In the genomic region with DNA sequence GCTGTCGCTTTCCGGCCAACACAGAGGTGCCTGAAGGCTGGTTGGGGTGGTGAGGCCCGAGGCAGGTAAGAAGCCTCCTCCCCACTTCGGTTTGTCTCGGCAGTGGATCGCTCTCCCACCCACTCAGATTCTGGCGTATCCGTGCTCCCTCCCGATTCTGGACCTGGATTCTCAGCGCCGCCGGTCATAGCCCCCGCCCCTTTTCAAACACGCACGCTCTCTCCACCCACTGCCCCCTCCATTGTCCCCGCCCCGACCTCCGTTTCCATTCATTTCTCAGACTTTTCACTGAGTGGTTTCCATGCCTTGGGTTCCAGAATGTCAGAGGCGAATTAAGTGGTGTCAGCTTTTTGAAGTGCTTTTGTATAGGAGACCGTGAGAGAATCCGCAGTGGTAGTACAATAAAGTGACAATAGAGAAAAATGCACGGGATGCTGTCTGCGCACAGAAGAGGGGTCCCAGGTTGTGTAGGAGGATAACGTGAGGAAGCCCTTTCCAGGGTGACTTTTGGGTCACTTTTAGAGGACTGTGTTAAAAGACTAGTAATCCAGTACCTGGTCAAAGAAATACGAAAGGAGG, we compare ENCODE assay signal across 1 cellular context.
TF ChIP-seq lines count a peak whose summit lies in the region.

A gene (plus strand): TSS at position 4 of the 579 bp plus-strand sequence. CDS start 21,221 bp downstream, outside the sequence.

TF ChIP-seq in HepG2, 621 proteins besides CTCF, POLR2A, EP300 and RAD21 (continued from another document and continues in another):
- TF ChIP-seq, protein P1, sequence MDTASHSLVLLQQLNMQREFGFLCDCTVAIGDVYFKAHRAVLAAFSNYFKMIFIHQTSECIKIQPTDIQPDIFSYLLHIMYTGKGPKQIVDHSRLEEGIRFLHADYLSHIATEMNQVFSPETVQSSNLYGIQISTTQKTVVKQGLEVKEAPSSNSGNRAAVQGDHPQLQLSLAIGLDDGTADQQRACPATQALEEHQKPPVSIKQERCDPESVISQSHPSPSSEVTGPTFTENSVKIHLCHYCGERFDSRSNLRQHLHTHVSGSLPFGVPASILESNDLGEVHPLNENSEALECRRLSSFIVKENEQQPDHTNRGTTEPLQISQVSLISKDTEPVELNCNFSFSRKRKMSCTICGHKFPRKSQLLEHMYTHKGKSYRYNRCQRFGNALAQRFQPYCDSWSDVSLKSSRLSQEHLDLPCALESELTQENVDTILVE (CRISPR knock-in tag; IDR thresholded peaks at IDR 0.05), result no peak
- TF ChIP-seq, protein P2, sequence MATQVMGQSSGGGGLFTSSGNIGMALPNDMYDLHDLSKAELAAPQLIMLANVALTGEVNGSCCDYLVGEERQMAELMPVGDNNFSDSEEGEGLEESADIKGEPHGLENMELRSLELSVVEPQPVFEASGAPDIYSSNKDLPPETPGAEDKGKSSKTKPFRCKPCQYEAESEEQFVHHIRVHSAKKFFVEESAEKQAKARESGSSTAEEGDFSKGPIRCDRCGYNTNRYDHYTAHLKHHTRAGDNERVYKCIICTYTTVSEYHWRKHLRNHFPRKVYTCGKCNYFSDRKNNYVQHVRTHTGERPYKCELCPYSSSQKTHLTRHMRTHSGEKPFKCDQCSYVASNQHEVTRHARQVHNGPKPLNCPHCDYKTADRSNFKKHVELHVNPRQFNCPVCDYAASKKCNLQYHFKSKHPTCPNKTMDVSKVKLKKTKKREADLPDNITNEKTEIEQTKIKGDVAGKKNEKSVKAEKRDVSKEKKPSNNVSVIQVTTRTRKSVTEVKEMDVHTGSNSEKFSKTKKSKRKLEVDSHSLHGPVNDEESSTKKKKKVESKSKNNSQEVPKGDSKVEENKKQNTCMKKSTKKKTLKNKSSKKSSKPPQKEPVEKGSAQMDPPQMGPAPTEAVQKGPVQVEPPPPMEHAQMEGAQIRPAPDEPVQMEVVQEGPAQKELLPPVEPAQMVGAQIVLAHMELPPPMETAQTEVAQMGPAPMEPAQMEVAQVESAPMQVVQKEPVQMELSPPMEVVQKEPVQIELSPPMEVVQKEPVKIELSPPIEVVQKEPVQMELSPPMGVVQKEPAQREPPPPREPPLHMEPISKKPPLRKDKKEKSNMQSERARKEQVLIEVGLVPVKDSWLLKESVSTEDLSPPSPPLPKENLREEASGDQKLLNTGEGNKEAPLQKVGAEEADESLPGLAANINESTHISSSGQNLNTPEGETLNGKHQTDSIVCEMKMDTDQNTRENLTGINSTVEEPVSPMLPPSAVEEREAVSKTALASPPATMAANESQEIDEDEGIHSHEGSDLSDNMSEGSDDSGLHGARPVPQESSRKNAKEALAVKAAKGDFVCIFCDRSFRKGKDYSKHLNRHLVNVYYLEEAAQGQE (IDR thresholded peaks at IDR 0.05; ENCODE audit: borderline replicate concordance in 1 of 2, low read depth in 1 of 2, low read length in 2 of 2), result 0 out of 4 replicates have a peak, but pooled peaks of 1 of the 2 experiments have one; percentile 38
- TF ChIP-seq ZNF850 (CRISPR knock-in tag; conservative IDR thresholded peaks at IDR 0.05) (no peak), ZNF713 (CRISPR knock-in tag; IDR thresholded peaks at IDR 0.05) (no peak), HOXD1 (CRISPR knock-in tag; IDR thresholded peaks at IDR 0.05) (no peak), SOX13 (IDR thresholded peaks at IDR 0.05) (0 out of 2 replicates have a peak, but pooled peaks have one; percentile 24), SOX13 (CRISPR knock-in tag; conservative IDR thresholded peaks at IDR 0.05 in 1 of 2, IDR thresholded peaks at IDR 0.05 in 1 of 2) (0 out of 4 replicates have a peak, but pooled peaks of 1 of the 2 experiments have one; percentile 0), ZNF549 (CRISPR knock-in tag; IDR thresholded peaks at IDR 0.05) (no peak), ESRRA (CRISPR knock-in tag; IDR thresholded peaks at IDR 0.05; ENCODE audit: low read depth) (no peak), ZNF546 (CRISPR knock-in tag; conservative IDR thresholded peaks at IDR 0.05) (no peak), ZNF337 (CRISPR knock-in tag; IDR thresholded peaks at IDR 0.05; ENCODE audit: borderline replicate concordance, low read depth) (no peak), PAF1 (CRISPR knock-in tag; IDR thresholded peaks at IDR 0.05) (no peak), SAP130 (CRISPR knock-in tag; IDR thresholded peaks at IDR 0.05; ENCODE audit: low read depth) (peak; percentile 60), KDM5B (CRISPR knock-in tag; IDR thresholded peaks at IDR 0.05; ENCODE audit: borderline replicate concordance) (peak; percentile 8; the same call in 1 of the 2 replicates), MIER2 (CRISPR knock-in tag; IDR thresholded peaks at IDR 0.05) (no peak), PHF21A (CRISPR knock-in tag; IDR thresholded peaks at IDR 0.05) (peak; percentile 66; the same call in 1 of the 2 replicates), KMT2A (CRISPR knock-in tag; IDR thresholded peaks at IDR 0.05) (peak; percentile 56; the same call in 1 of the 2 replicates), NAIF1 (CRISPR knock-in tag; IDR thresholded peaks at IDR 0.05; ENCODE audit: borderline replicate concordance) (peak; percentile 88; the same call in 1 of the 2 replicates), ZNF101 (CRISPR knock-in tag; IDR thresholded peaks at IDR 0.05; ENCODE audit: borderline replicate concordance, low read depth) (no peak), POLR2AphosphoS5 (IDR thresholded peaks at IDR 0.05; ENCODE audit: low read depth, low read length) (peak; percentile 91), RAD51 (IDR thresholded peaks at IDR 0.05; ENCODE audit: borderline replicate concordance) (no peak), ZNF747 (CRISPR knock-in tag; IDR thresholded peaks at IDR 0.05; ENCODE audit: borderline replicate concordance) (0 out of 2 replicates have a peak, but pooled peaks have one; percentile 57), MIER3 (CRISPR knock-in tag; IDR thresholded peaks at IDR 0.05; ENCODE audit: borderline replicate concordance) (peak; percentile 33; the same call in 1 of the 2 replicates), SPEN (CRISPR knock-in tag; IDR thresholded peaks at IDR 0.05; ENCODE audit: low read depth) (no peak), ZNF496 (CRISPR knock-in tag; IDR thresholded peaks at IDR 0.05; ENCODE audit: insufficient replicate concordance) (no peak), KAT8 (CRISPR knock-in tag; IDR thresholded peaks at IDR 0.05) (peak; percentile 57), FOXJ3 (CRISPR knock-in tag; IDR thresholded peaks at IDR 0.05; ENCODE audit: borderline replicate concordance) (no peak), MXD4 (CRISPR knock-in tag; IDR thresholded peaks at IDR 0.05) (no peak), ZNF737 (CRISPR knock-in tag; IDR thresholded peaks at IDR 0.05; ENCODE audit: borderline replicate concordance) (no peak), ZC3H13 (CRISPR knock-in tag; IDR thresholded peaks at IDR 0.05) (no peak), HIVEP1 (CRISPR knock-in tag; IDR thresholded peaks at IDR 0.05) (no peak), ZNF136 (CRISPR knock-in tag; IDR thresholded peaks at IDR 0.05; ENCODE audit: low read depth) (no peak), ZFY (CRISPR knock-in tag; IDR thresholded peaks at IDR 0.05) (no peak; the same call in 1 of the 2 replicates), TAF15 (IDR thresholded peaks at IDR 0.05; ENCODE audit: low read depth, low read length, poor library complexity, severe bottlenecking) (no peak)
- TF ChIP-seq, protein P3, sequence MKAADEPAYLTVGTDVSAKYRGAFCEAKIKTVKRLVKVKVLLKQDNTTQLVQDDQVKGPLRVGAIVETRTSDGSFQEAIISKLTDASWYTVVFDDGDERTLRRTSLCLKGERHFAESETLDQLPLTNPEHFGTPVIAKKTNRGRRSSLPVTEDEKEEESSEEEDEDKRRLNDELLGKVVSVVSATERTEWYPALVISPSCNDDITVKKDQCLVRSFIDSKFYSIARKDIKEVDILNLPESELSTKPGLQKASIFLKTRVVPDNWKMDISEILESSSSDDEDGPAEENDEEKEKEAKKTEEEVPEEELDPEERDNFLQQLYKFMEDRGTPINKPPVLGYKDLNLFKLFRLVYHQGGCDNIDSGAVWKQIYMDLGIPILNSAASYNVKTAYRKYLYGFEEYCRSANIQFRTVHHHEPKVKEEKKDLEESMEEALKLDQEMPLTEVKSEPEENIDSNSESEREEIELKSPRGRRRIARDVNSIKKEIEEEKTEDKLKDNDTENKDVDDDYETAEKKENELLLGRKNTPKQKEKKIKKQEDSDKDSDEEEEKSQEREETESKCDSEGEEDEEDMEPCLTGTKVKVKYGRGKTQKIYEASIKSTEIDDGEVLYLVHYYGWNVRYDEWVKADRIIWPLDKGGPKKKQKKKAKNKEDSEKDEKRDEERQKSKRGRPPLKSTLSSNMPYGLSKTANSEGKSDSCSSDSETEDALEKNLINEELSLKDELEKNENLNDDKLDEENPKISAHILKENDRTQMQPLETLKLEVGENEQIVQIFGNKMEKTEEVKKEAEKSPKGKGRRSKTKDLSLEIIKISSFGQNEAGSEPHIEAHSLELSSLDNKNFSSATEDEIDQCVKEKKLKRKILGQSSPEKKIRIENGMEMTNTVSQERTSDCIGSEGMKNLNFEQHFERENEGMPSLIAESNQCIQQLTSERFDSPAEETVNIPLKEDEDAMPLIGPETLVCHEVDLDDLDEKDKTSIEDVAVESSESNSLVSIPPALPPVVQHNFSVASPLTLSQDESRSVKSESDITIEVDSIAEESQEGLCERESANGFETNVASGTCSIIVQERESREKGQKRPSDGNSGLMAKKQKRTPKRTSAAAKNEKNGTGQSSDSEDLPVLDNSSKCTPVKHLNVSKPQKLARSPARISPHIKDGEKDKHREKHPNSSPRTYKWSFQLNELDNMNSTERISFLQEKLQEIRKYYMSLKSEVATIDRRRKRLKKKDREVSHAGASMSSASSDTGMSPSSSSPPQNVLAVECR (CRISPR knock-in tag; IDR thresholded peaks at IDR 0.05; ENCODE audit: borderline replicate concordance), result peak; percentile 63; the same call in 1 of the 2 replicates
- TF ChIP-seq, protein P4, sequence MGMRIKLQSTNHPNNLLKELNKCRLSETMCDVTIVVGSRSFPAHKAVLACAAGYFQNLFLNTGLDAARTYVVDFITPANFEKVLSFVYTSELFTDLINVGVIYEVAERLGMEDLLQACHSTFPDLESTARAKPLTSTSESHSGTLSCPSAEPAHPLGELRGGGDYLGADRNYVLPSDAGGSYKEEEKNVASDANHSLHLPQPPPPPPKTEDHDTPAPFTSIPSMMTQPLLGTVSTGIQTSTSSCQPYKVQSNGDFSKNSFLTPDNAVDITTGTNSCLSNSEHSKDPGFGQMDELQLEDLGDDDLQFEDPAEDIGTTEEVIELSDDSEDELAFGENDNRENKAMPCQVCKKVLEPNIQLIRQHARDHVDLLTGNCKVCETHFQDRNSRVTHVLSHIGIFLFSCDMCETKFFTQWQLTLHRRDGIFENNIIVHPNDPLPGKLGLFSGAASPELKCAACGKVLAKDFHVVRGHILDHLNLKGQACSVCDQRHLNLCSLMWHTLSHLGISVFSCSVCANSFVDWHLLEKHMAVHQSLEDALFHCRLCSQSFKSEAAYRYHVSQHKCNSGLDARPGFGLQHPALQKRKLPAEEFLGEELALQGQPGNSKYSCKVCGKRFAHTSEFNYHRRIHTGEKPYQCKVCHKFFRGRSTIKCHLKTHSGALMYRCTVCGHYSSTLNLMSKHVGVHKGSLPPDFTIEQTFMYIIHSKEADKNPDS (CRISPR knock-in tag; IDR thresholded peaks at IDR 0.05), result no peak
- TF ChIP-seq, protein P5, sequence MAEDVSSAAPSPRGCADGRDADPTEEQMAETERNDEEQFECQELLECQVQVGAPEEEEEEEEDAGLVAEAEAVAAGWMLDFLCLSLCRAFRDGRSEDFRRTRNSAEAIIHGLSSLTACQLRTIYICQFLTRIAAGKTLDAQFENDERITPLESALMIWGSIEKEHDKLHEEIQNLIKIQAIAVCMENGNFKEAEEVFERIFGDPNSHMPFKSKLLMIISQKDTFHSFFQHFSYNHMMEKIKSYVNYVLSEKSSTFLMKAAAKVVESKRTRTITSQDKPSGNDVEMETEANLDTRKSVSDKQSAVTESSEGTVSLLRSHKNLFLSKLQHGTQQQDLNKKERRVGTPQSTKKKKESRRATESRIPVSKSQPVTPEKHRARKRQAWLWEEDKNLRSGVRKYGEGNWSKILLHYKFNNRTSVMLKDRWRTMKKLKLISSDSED (CRISPR knock-in tag; IDR thresholded peaks at IDR 0.05), result no peak
- TF ChIP-seq, protein P6, sequence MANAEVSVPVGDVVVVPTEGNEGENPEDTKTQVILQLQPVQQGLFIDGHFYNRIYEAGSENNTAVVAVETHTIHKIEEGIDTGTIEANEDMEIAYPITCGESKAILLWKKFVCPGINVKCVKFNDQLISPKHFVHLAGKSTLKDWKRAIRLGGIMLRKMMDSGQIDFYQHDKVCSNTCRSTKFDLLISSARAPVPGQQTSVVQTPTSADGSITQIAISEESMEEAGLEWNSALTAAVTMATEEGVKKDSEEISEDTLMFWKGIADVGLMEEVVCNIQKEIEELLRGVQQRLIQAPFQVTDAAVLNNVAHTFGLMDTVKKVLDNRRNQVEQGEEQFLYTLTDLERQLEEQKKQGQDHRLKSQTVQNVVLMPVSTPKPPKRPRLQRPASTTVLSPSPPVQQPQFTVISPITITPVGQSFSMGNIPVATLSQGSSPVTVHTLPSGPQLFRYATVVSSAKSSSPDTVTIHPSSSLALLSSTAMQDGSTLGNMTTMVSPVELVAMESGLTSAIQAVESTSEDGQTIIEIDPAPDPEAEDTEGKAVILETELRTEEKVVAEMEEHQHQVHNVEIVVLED (CRISPR knock-in tag; IDR thresholded peaks at IDR 0.05; ENCODE audit: borderline replicate concordance), result no peak; the same call in 1 of the 2 replicates
- TF ChIP-seq, protein P7, sequence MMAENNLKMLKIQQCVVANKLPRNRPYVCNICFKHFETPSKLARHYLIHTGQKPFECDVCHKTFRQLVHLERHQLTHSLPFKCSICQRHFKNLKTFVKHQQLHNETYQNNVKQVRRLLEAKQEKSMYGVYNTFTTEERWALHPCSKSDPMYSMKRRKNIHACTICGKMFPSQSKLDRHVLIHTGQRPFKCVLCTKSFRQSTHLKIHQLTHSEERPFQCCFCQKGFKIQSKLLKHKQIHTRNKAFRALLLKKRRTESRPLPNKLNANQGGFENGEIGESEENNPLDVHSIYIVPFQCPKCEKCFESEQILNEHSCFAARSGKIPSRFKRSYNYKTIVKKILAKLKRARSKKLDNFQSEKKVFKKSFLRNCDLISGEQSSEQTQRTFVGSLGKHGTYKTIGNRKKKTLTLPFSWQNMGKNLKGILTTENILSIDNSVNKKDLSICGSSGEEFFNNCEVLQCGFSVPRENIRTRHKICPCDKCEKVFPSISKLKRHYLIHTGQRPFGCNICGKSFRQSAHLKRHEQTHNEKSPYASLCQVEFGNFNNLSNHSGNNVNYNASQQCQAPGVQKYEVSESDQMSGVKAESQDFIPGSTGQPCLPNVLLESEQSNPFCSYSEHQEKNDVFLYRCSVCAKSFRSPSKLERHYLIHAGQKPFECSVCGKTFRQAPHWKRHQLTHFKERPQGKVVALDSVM (CRISPR knock-in tag; IDR thresholded peaks at IDR 0.05), result no peak
- TF ChIP-seq, protein P8, sequence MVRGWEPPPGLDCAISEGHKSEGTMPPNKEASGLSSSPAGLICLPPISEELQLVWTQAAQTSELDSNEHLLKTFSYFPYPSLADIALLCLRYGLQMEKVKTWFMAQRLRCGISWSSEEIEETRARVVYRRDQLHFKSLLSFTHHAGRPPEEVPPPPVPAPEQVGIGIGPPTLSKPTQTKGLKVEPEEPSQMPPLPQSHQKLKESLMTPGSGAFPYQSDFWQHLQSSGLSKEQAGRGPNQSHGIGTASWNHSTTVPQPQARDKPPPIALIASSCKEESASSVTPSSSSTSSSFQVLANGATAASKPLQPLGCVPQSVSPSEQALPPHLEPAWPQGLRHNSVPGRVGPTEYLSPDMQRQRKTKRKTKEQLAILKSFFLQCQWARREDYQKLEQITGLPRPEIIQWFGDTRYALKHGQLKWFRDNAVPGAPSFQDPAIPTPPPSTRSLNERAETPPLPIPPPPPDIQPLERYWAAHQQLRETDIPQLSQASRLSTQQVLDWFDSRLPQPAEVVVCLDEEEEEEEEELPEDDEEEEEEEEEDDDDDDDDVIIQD (CRISPR knock-in tag; IDR thresholded peaks at IDR 0.05; ENCODE audit: low read depth), result no peak
